22 cellular contexts compared by ENCODE assay signal in genomic region chr2:71538241-71538640, GRCh38.
DNase-seq lines count a peak whose midpoint lies in the region; ATAC-seq and TF ChIP-seq lines count a peak whose summit lies in the region.
"Had no signal": no experiment of that assay in that cellular context is flagged by ENCODE, and none has a peak within 500 bp of the region (broad histone marks: within the 10 kb centered on the region; RNA-seq: fewer than 3 reads in every experiment).

No MANE protein-coding gene starts in this region.

- no peaks in the 10 kb centered on the region for H3K9me3 Mint-ChIP-seq in activated CD8-positive, alpha-beta T cell treated with anti-CD3 and anti-CD28 coated beads, Interleukin-2, amount 10 ng/mL, durations not matched to agents 7 days and 5 days (ENCODE audit: insufficient read depth)
- H3K9me3 Mint-ChIP-seq in activated CD8-positive, alpha-beta T cell treated with anti-CD3 and anti-CD28 coated beads for 36 hours = no peaks in the 10 kb centered on the region
- no peaks in the 10 kb centered on the region for H3K9me3 Mint-ChIP-seq in central memory CD8-positive, alpha-beta T cell
- H3K9me3 Mint-ChIP-seq in stimulated activated effector memory CD8-positive, alpha-beta T cell treated with anti-CD3 and anti-CD28 coated beads, Interleukin-12 subunit alpha, Interleukin-12 subunit beta, amount 100 ng/mL, for 72 hours = no peaks in the 10 kb centered on the region
- no peaks in the 10 kb centered on the region for H3K9me3 Mint-ChIP-seq in CD8-positive, alpha-beta T cell

- H2BK120ac ChIP-seq in neuronal stem cell (ENCODE audit: low read depth, low read length) = no peak overlapping the region

- no peaks in the 10 kb centered on the region for H3K4me1 ChIP-seq in neuronal stem cell (ENCODE audit: control insufficient read depth in 2 of 2, insufficient read depth in 1 of 2, low read depth in 1 of 2, low read length in 2 of 2)
- no peaks in the 10 kb centered on the region for H3K4me1 ChIP-seq in CD8-positive, alpha-beta T cell (ENCODE audit: insufficient read depth, low read length)
- H3K4me1 ChIP-seq: BE2C, SJCRH30 had no signal

- WGBS in neuronal stem cell (ENCODE audit: extremely low coverage in 2 of 2, insufficient read length in 2 of 2, insufficient replicate concordance in 1 of 2), 2 donors = no CpG with 5 or more reads among the region's 3 CpGs

- CTCF ChIA-PET in activated CD8-positive, alpha-beta T cell treated with anti-CD3 and anti-CD28 coated beads, Interleukin-2, amount 10 ng/mL, durations not matched to agents 7 days and 5 days (lab: Charles Lee) = interaction anchor here (1.2 kb wide), 1 partner anchor 9 kb away, joined by 4 read pairs; no protein-coding TSS in a partner anchor
- CTCF ChIA-PET in activated CD8-positive, alpha-beta T cell treated with anti-CD3 and anti-CD28 coated beads for 36 hours (lab: Charles Lee) = interaction anchor here (0.5 to 6.8 kb wide), 3 partner anchors 9 to 1216 kb away, joined by 3 to 36 read pairs (median 3); no protein-coding TSS in a partner anchor
- CTCF ChIA-PET in CD8-positive, alpha-beta T cell (lab: Charles Lee) = interaction anchor here (2.3 kb wide), 1 partner anchor 10 kb away, joined by 8 read pairs; no protein-coding TSS in a partner anchor

- H3K4me3 Mint-ChIP-seq in activated CD8-positive, alpha-beta T cell treated with anti-CD3 and anti-CD28 coated beads, Interleukin-2, amount 10 ng/mL, durations not matched to agents 7 days and 5 days = no peak overlapping the region
- no peak overlapping the region for H3K4me3 Mint-ChIP-seq in activated CD8-positive, alpha-beta T cell treated with anti-CD3 and anti-CD28 coated beads for 36 hours
- H3K4me3 Mint-ChIP-seq in central memory CD8-positive, alpha-beta T cell = no peak overlapping the region
- H3K4me3 Mint-ChIP-seq in stimulated activated effector memory CD8-positive, alpha-beta T cell treated with anti-CD3 and anti-CD28 coated beads, Interleukin-12 subunit alpha, Interleukin-12 subunit beta, amount 100 ng/mL, for 72 hours = peak overlapping the region; percentile 42
- no peak overlapping the region for H3K4me3 Mint-ChIP-seq in CD8-positive, alpha-beta T cell
- H3K4me3 Mint-ChIP-seq: IgD-negative memory B cell had no signal

- no peak overlapping the region for H2BK12ac ChIP-seq in neuronal stem cell (ENCODE audit: low read length)

- no peak overlapping the region for H2AK5ac ChIP-seq in neuronal stem cell (ENCODE audit: low read depth, low read length)

- H3K4me3 ChIP-seq in neuronal stem cell (ENCODE audit: low read length in 2 of 2) = no peak overlapping the region
- H3K4me3 ChIP-seq in CD8-positive, alpha-beta T cell (ENCODE audit: low read depth, low read length) = no peak overlapping the region
- H3K4me3 ChIP-seq: SJCRH30 had no signal

- no peaks in the 10 kb centered on the region for H3K36me3 Mint-ChIP-seq in activated CD8-positive, alpha-beta T cell treated with anti-CD3 and anti-CD28 coated beads, Interleukin-2, amount 10 ng/mL, durations not matched to agents 7 days and 5 days (ENCODE audit: low read depth)
- no peaks in the 10 kb centered on the region for H3K36me3 Mint-ChIP-seq in activated CD8-positive, alpha-beta T cell treated with anti-CD3 and anti-CD28 coated beads for 36 hours (ENCODE audit: low read depth)
- no peaks in the 10 kb centered on the region for H3K36me3 Mint-ChIP-seq in central memory CD8-positive, alpha-beta T cell (ENCODE audit: insufficient read depth)
- H3K36me3 Mint-ChIP-seq in stimulated activated effector memory CD8-positive, alpha-beta T cell treated with anti-CD3 and anti-CD28 coated beads, Interleukin-12 subunit alpha, Interleukin-12 subunit beta, amount 100 ng/mL, for 72 hours = no peaks in the 10 kb centered on the region
- H3K36me3 Mint-ChIP-seq in CD8-positive, alpha-beta T cell = no peaks in the 10 kb centered on the region

- peak overlapping the region; percentile 21 for H2BK5ac ChIP-seq in neuronal stem cell (ENCODE audit: low read length)

- H3K23ac ChIP-seq in neuronal stem cell (ENCODE audit: low read depth, low read length, poor library complexity) = no peak overlapping the region

- H3K27me3 ChIP-seq in neuronal stem cell (ENCODE audit: control insufficient read depth in 3 of 3, insufficient read depth in 3 of 3, low read depth in 1 of 3, low read length in 3 of 3) = no peaks in the 10 kb centered on the region
- H3K27me3 ChIP-seq in CD8-positive, alpha-beta T cell (ENCODE audit: insufficient read depth, low read length) = no peaks in the 10 kb centered on the region
- H3K27me3 ChIP-seq: BE2C, SJCRH30 had no signal

- H3K27me3 Mint-ChIP-seq in activated CD8-positive, alpha-beta T cell treated with anti-CD3 and anti-CD28 coated beads, Interleukin-2, amount 10 ng/mL, durations not matched to agents 7 days and 5 days (ENCODE audit: low read depth) = peaks cover 4% of the 10 kb centered on the region
- peaks cover 5% of the 10 kb centered on the region for H3K27me3 Mint-ChIP-seq in activated CD8-positive, alpha-beta T cell treated with anti-CD3 and anti-CD28 coated beads for 36 hours
- peaks cover 34% of the 10 kb centered on the region for H3K27me3 Mint-ChIP-seq in central memory CD8-positive, alpha-beta T cell
- peaks cover 12% of the 10 kb centered on the region for H3K27me3 Mint-ChIP-seq in CD8-positive, alpha-beta T cell (ENCODE audit: low read depth)

- no peak overlapping the region for H3K14ac ChIP-seq in neuronal stem cell (ENCODE audit: low read length)

- no peak overlapping the region for H3K4me2 ChIP-seq in neuronal stem cell (ENCODE audit: insufficient read depth, low read length, poor library complexity, severe bottlenecking)
- H3K4me2 ChIP-seq: KMS-11 had no signal

- TF ChIP-seq CTCF in activated CD8-positive, alpha-beta T cell treated with anti-CD3 and anti-CD28 coated beads for 36 hours (IDR thresholded peaks at IDR 0.05) = no peak
- TF ChIP-seq CTCF in CD8-positive, alpha-beta T cell (IDR thresholded peaks at IDR 0.05) = no peak

- H4K8ac ChIP-seq in neuronal stem cell (ENCODE audit: low read depth, low read length) = no peak overlapping the region

- intact Hi-C loops in activated CD8-positive, alpha-beta T cell treated with anti-CD3 and anti-CD28 coated beads for 36 hours (cut with micrococcal nuclease) = no loop called here
- intact Hi-C loops in CD8-positive, alpha-beta T cell (cut with DNase I, micrococcal nuclease) = no loop called here

- no peak for ATAC-seq in activated CD8-positive, alpha-beta T cell treated with anti-CD3 and anti-CD28 coated beads, Interleukin-2, amount 10 ng/mL, durations not matched to agents 7 days and 5 days
- no peak for ATAC-seq in activated CD8-positive, alpha-beta T cell treated with anti-CD3 and anti-CD28 coated beads for 36 hours
- no peak for ATAC-seq in central memory CD8-positive, alpha-beta T cell (replicated peaks; ENCODE audit: extremely low read depth, poor library complexity, severe bottlenecking)
- no peak for ATAC-seq in stimulated activated effector memory CD8-positive, alpha-beta T cell treated with anti-CD3 and anti-CD28 coated beads, Interleukin-12 subunit alpha, Interleukin-12 subunit beta, amount 100 ng/mL, for 72 hours
- no peak for ATAC-seq in CD8-positive, alpha-beta T cell
- ATAC-seq in HG03378 (IDR thresholded peaks at IDR 0.05; ENCODE audit: unreplicated experiment) = no peak
- no peak for ATAC-seq in HG03354 (IDR thresholded peaks at IDR 0.05; ENCODE audit: poor library complexity, severe bottlenecking, unreplicated experiment)
- ATAC-seq: PC-3, Right ventricle myocardium inferior had no signal

- H3K9me3 ChIP-seq in neuronal stem cell (replicated peaks in 1 of 2; ENCODE audit: control insufficient read depth in 2 of 2, insufficient read depth in 1 of 2, low read depth in 1 of 2, low read length in 2 of 2) = no peaks in the 10 kb centered on the region
- no peaks in the 10 kb centered on the region for H3K9me3 ChIP-seq in CD8-positive, alpha-beta T cell (ENCODE audit: low read length)
- H3K9me3 ChIP-seq: BE2C, SJCRH30 had no signal

- no peak overlapping the region for H3K18ac ChIP-seq in neuronal stem cell (ENCODE audit: low read length)

- no peak for DNase-seq in activated CD8-positive, alpha-beta T cell treated with anti-CD3 and anti-CD28 coated beads, Interleukin-2, amount 10 ng/mL, durations not matched to agents 7 days and 5 days
- no peak for DNase-seq in activated CD8-positive, alpha-beta T cell treated with anti-CD3 and anti-CD28 coated beads for 36 hours
- DNase-seq in central memory CD8-positive, alpha-beta T cell (ENCODE audit: low spot score in 2 of 2) = no peak
- DNase-seq in neuronal stem cell (ENCODE audit: low spot score) = no peak
- DNase-seq in stimulated activated effector memory CD8-positive, alpha-beta T cell treated with anti-CD3 and anti-CD28 coated beads, Interleukin-12 subunit alpha, Interleukin-12 subunit beta, amount 100 ng/mL, for 72 hours (ENCODE audit: low spot score in 2 of 2) = no peak
- no peak for DNase-seq in CD8-positive, alpha-beta T cell
- DNase-seq: BE2C, DMS153, DND-41, MM.1S, NCI-H2029, NCI-H446, NCI-H524 treated with DMSO at 0.1 percent for 48 hours, NCI-H774, PC-3, SJCRH30 had no signal

- no peak overlapping the region for H3K27ac ChIP-seq in neuronal stem cell (replicated peaks; ENCODE audit: low read length)
- no peak overlapping the region for H3K27ac ChIP-seq in CD8-positive, alpha-beta T cell (ENCODE audit: low read depth, low read length)
- H3K27ac ChIP-seq: 22Rv1, KMS-11, SJCRH30 had no signal

- no peaks in the 10 kb centered on the region for H3K79me1 ChIP-seq in neuronal stem cell (ENCODE audit: low read depth, low read length)

- H3K4me1 Mint-ChIP-seq in activated CD8-positive, alpha-beta T cell treated with anti-CD3 and anti-CD28 coated beads, Interleukin-2, amount 10 ng/mL, durations not matched to agents 7 days and 5 days (ENCODE audit: low read depth) = peaks cover 6% of the 10 kb centered on the region
- H3K4me1 Mint-ChIP-seq in activated CD8-positive, alpha-beta T cell treated with anti-CD3 and anti-CD28 coated beads for 36 hours (ENCODE audit: low read depth) = no peaks in the 10 kb centered on the region
- H3K4me1 Mint-ChIP-seq in central memory CD8-positive, alpha-beta T cell = peaks cover 8% of the 10 kb centered on the region
- H3K4me1 Mint-ChIP-seq in stimulated activated effector memory CD8-positive, alpha-beta T cell treated with anti-CD3 and anti-CD28 coated beads, Interleukin-12 subunit alpha, Interleukin-12 subunit beta, amount 100 ng/mL, for 72 hours = peaks cover 8% of the 10 kb centered on the region
- peaks cover 2% of the 10 kb centered on the region for H3K4me1 Mint-ChIP-seq in CD8-positive, alpha-beta T cell (ENCODE audit: low read depth)
- H3K4me1 Mint-ChIP-seq: IgD-negative memory B cell had no signal

- H3K9ac ChIP-seq in neuronal stem cell (ENCODE audit: low read depth, low read length, poor library complexity) = no peak overlapping the region
- H3K9ac ChIP-seq: KMS-11 had no signal

- H3K27ac Mint-ChIP-seq in activated CD8-positive, alpha-beta T cell treated with anti-CD3 and anti-CD28 coated beads, Interleukin-2, amount 10 ng/mL, durations not matched to agents 7 days and 5 days = peak overlapping the region; percentile 75
- no peak overlapping the region for H3K27ac Mint-ChIP-seq in activated CD8-positive, alpha-beta T cell treated with anti-CD3 and anti-CD28 coated beads for 36 hours
- peak overlapping the region; percentile 61 for H3K27ac Mint-ChIP-seq in central memory CD8-positive, alpha-beta T cell (ENCODE audit: low read depth)
- H3K27ac Mint-ChIP-seq in stimulated activated effector memory CD8-positive, alpha-beta T cell treated with anti-CD3 and anti-CD28 coated beads, Interleukin-12 subunit alpha, Interleukin-12 subunit beta, amount 100 ng/mL, for 72 hours = peak overlapping the region; percentile 74
- H3K27ac Mint-ChIP-seq in CD8-positive, alpha-beta T cell = no peak overlapping the region
- H3K27ac Mint-ChIP-seq: IgD-negative memory B cell had no signal

- POLR2A ChIA-PET in activated CD8-positive, alpha-beta T cell treated with anti-CD3 and anti-CD28 coated beads, Interleukin-2, amount 10 ng/mL, durations not matched to agents 7 days and 5 days (lab: Charles Lee) = no interaction called here
- POLR2A ChIA-PET in activated CD8-positive, alpha-beta T cell treated with anti-CD3 and anti-CD28 coated beads for 36 hours (lab: Charles Lee) = no interaction called here
- POLR2A ChIA-PET in CD8-positive, alpha-beta T cell (lab: Charles Lee) = interaction anchor here (0.7 kb wide), 1 partner anchor 838 kb away, joined by 3 read pairs; no protein-coding TSS in a partner anchor

- H3K36me3 ChIP-seq in neuronal stem cell (replicated peaks in 1 of 2; ENCODE audit: control insufficient read depth in 2 of 2, insufficient read depth in 2 of 2, low read length in 2 of 2) = no peaks in the 10 kb centered on the region
- H3K36me3 ChIP-seq in CD8-positive, alpha-beta T cell (ENCODE audit: insufficient read depth, low read length) = no peaks in the 10 kb centered on the region
- H3K36me3 ChIP-seq: BE2C had no signal

- H4K91ac ChIP-seq in neuronal stem cell (ENCODE audit: low read depth, low read length, poor library complexity) = no peak overlapping the region

- H2AFZ ChIP-seq in neuronal stem cell (ENCODE audit: low read length) = no peak overlapping the region

- H2BK15ac ChIP-seq in neuronal stem cell (ENCODE audit: low read length) = no peak overlapping the region

- no peak overlapping the region for H3K4ac ChIP-seq in neuronal stem cell (ENCODE audit: low read length)

Comparison
In these comparisons a context has a peak if more than half of its experiments do, and no peak if none do; other contexts are left out.
1. H3K27ac Mint-ChIP-seq: peak in activated CD8-positive, alpha-beta T cell treated with anti-CD3 and anti-CD28 coated beads, Interleukin-2, amount 10 ng/mL, durations not matched to agents 7 days and 5 days (single experiment), central memory CD8-positive, alpha-beta T cell (single experiment) and stimulated activated effector memory CD8-positive, alpha-beta T cell treated with anti-CD3 and anti-CD28 coated beads, Interleukin-12 subunit alpha, Interleukin-12 subunit beta, amount 100 ng/mL, for 72 hours (single experiment); none in activated CD8-positive, alpha-beta T cell treated with anti-CD3 and anti-CD28 coated beads for 36 hours (single experiment) and CD8-positive, alpha-beta T cell (single experiment).